In genomic region chr1:114746450-114747121, GRCh38 we compare ENCODE assay signal across 19 cellular contexts. TPM values are rescaled to one million over a fixed set of nuclear protein-coding genes. Genes with fewer than 3 reads are reported as not detected.
DNase-seq lines count a peak whose midpoint lies in the region; ATAC-seq, FAIRE-seq and TF ChIP-seq lines count a peak whose summit lies in the region.
"Had no signal": no experiment of that assay in that cellular context is flagged by ENCODE, and none has a peak within 500 bp of the region (broad histone marks: within the 10 kb centered on the region; RNA-seq: fewer than 3 reads in every experiment).

No MANE protein-coding gene starts in this region.

- no peaks in the 10 kb centered on the region for H3K9me2 ChIP-seq in Loucy (replicated peaks; ENCODE audit: low read depth, low read length)

- no peak for ATAC-seq in K562
- no peak for ATAC-seq in stimulated activated memory B cell treated with anti-CD40 and anti-IgM and Interleukin-4, amounts not matched to agents 10 μg/mL and 1 μg/mL and 100 μg/mL, for 72 hours
- ATAC-seq: heart left ventricle; HepG2; left lobe of liver; naive thymus-derived CD8-positive, alpha-beta T cell; sciatic nerve had no signal

- H4K20me1 ChIP-seq in Loucy (ENCODE audit: insufficient read depth, low read length, poor library complexity, severe bottlenecking) (peaks cover 100% of the 10 kb centered on the region), K562 (replicated peaks; ENCODE audit: control insufficient read depth, insufficient read depth, low read length) (peaks cover 12% of the 10 kb centered on the region)

- BruUV-seq in K562 (replicated peaks; lab: Mats Ljungman, UMichigan): no TSS peak

- H3K27ac ChIP-seq in K562 (ENCODE audit: extremely low read depth, low read depth, low read length) (no peak overlapping the region), coronary artery (no peak overlapping the region)
- H3K27ac ChIP-seq: parathyroid adenoma had no signal

- WGBS in K562 (ENCODE audit: insufficient coverage, low coverage, missing lambda C conversion rate): 94% methylated on average over 6 of the region's 6 CpGs

- FAIRE-seq in K562 (lab: Jason Lieb, UNC): no peak
- FAIRE-seq: endothelial cell of umbilical vein, HepG2 had no signal

- in situ Hi-C loops in K562 (cut with MboI): no loop called here

- TF ChIP-seq CTCF in Loucy (conservative IDR thresholded peaks at IDR 0.05; ENCODE audit: low read length): no peak
- TF ChIP-seq CTCF in K562 (IDR thresholded peaks at IDR 0.05 in 2 of 3, conservative IDR thresholded peaks at IDR 0.05 in 1 of 3; ENCODE audit: insufficient read depth in 2 of 3, low read depth in 1 of 3, low read length in 3 of 3): no peak
- TF ChIP-seq CTCF in coronary artery (IDR thresholded peaks at IDR 0.05): no peak

- peaks cover 51% of the 10 kb centered on the region for H3K4me1 Mint-ChIP-seq in activated naive CD4-positive, alpha-beta T cell treated with anti-CD3 and anti-CD28 coated beads, Interleukin-2, amount 10 ng/mL, durations not matched to agents 7 days and 5 days
- H3K4me1 Mint-ChIP-seq in stimulated activated memory B cell treated with anti-CD40 and anti-IgM and Interleukin-4, amounts not matched to agents 10 μg/mL and 1 μg/mL and 100 μg/mL, for 72 hours: peaks cover 71% of the 10 kb centered on the region
- peaks cover 66% of the 10 kb centered on the region for H3K4me1 Mint-ChIP-seq in activated T-helper 2 cell treated with anti-CD3 and anti-CD28 coated beads, Interferon-gamma antibody, Interleukin-2, Interleukin-4, amounts not matched to agents 10 μg/mL and 5 μg/mL and 100 μg/mL, durations not matched to agents 14 hours and 24 hours and 36 hours (ENCODE audit: low read depth)

- H3K79me2 ChIP-seq in Loucy (ENCODE audit: insufficient read depth, low read length) (peaks cover 100% of the 10 kb centered on the region), K562 (ENCODE audit: control insufficient read depth, insufficient read depth, low read length) (peaks cover 100% of the 10 kb centered on the region)

- H3K36me3 Mint-ChIP-seq in activated naive CD4-positive, alpha-beta T cell treated with anti-CD3 and anti-CD28 coated beads, Interleukin-2, amount 10 ng/mL, durations not matched to agents 7 days and 5 days: peaks cover 57% of the 10 kb centered on the region
- H3K36me3 Mint-ChIP-seq in stimulated activated memory B cell treated with anti-CD40 and anti-IgM and Interleukin-4, amounts not matched to agents 10 μg/mL and 1 μg/mL and 100 μg/mL, for 72 hours: peaks cover 49% of the 10 kb centered on the region
- peaks cover 83% of the 10 kb centered on the region for H3K36me3 Mint-ChIP-seq in activated T-helper 2 cell treated with anti-CD3 and anti-CD28 coated beads, Interferon-gamma antibody, Interleukin-2, Interleukin-4, amounts not matched to agents 10 μg/mL and 5 μg/mL and 100 μg/mL, durations not matched to agents 14 hours and 24 hours and 36 hours (ENCODE audit: low read depth)

- DNase-seq in activated naive CD4-positive, alpha-beta T cell treated with anti-CD3 and anti-CD28 coated beads, Interleukin-2, amount 10 ng/mL, durations not matched to agents 7 days and 5 days: no peak
- no peak for DNase-seq in activated naive CD4-positive, alpha-beta T cell treated with anti-CD3 and anti-CD28 coated beads, Interleukin-2, amount 50 U/mL, for 16 hours
- DNase-seq in K562 (ENCODE audit: extremely low read depth in 1 of 4, low spot score in 3 of 4): no peak
- DNase-seq in coronary artery (ENCODE audit: low spot score): no peak
- no peak for DNase-seq in activated T-helper 2 cell treated with anti-CD3 and anti-CD28 coated beads, Interferon-gamma antibody, Interleukin-2, Interleukin-4, amounts not matched to agents 10 μg/mL and 5 μg/mL and 100 μg/mL, durations not matched to agents 14 hours and 24 hours and 36 hours (ENCODE audit: low spot score)
- DNase-seq in NCI-H2029 treated with DMSO at 0.1 percent for 48 hours (lab: John Stamatoyannopoulos, UW): no peak
- DNase-seq: adrenal gland; DMS79; H9; heart left ventricle; naive thymus-derived CD8-positive, alpha-beta T cell; NCI-H510A treated with DMSO at 0.1 percent for 48 hours had no signal

- H3K9me1 ChIP-seq in K562 (ENCODE audit: control insufficient read depth, insufficient read depth, low read length): no peaks in the 10 kb centered on the region

- H3K4me1 ChIP-seq in Loucy (ENCODE audit: insufficient read depth, low read length, poor library complexity, severe bottlenecking) (peaks cover 29% of the 10 kb centered on the region), K562 (replicated peaks in 1 of 2; ENCODE audit: control insufficient read depth in 2 of 2, insufficient read depth in 2 of 2, low read length in 2 of 2) (no peaks in the 10 kb centered on the region)

- H3K27ac Mint-ChIP-seq in activated naive CD4-positive, alpha-beta T cell treated with anti-CD3 and anti-CD28 coated beads, Interleukin-2, amount 10 ng/mL, durations not matched to agents 7 days and 5 days: peak overlapping the region; percentile 19
- H3K27ac Mint-ChIP-seq in stimulated activated memory B cell treated with anti-CD40 and anti-IgM and Interleukin-4, amounts not matched to agents 10 μg/mL and 1 μg/mL and 100 μg/mL, for 72 hours: peak overlapping the region; percentile 37
- no peak overlapping the region for H3K27ac Mint-ChIP-seq in activated T-helper 2 cell treated with anti-CD3 and anti-CD28 coated beads, Interferon-gamma antibody, Interleukin-2, Interleukin-4, amounts not matched to agents 10 μg/mL and 5 μg/mL and 100 μg/mL, durations not matched to agents 14 hours and 24 hours and 36 hours

- H3K9ac ChIP-seq in Loucy (ENCODE audit: low read depth, low read length, poor library complexity, severe bottlenecking) (no peak overlapping the region), K562 (ENCODE audit: insufficient read depth in 1 of 2, low read depth in 2 of 2, low read length in 2 of 2) (no peak overlapping the region)
- H3K9ac ChIP-seq: parathyroid adenoma had no signal

- H3F3A ChIP-seq in Loucy (ENCODE audit: low read depth): no peaks in the 10 kb centered on the region

- no peak overlapping the region for H3K4me3 Mint-ChIP-seq in activated naive CD4-positive, alpha-beta T cell treated with anti-CD3 and anti-CD28 coated beads, Interleukin-2, amount 10 ng/mL, durations not matched to agents 7 days and 5 days
- no peak overlapping the region for H3K4me3 Mint-ChIP-seq in stimulated activated memory B cell treated with anti-CD40 and anti-IgM and Interleukin-4, amounts not matched to agents 10 μg/mL and 1 μg/mL and 100 μg/mL, for 72 hours
- H3K4me3 Mint-ChIP-seq in activated T-helper 2 cell treated with anti-CD3 and anti-CD28 coated beads, Interferon-gamma antibody, Interleukin-2, Interleukin-4, amounts not matched to agents 10 μg/mL and 5 μg/mL and 100 μg/mL, durations not matched to agents 14 hours and 24 hours and 36 hours (ENCODE audit: low read depth): no peak overlapping the region
- H3K4me3 Mint-ChIP-seq: H9 had no signal

- H3K4me3 ChIP-seq in Loucy (ENCODE audit: low read length, poor library complexity, severe bottlenecking) (no peak overlapping the region), K562 (no peak overlapping the region), coronary artery (no peak overlapping the region)
- H3K4me3 ChIP-seq: adrenal gland, heart left ventricle had no signal

- H3K4me2 ChIP-seq in Loucy (ENCODE audit: low read depth, low read length, poor library complexity, severe bottlenecking): peak overlapping the region; percentile 47
- no peak overlapping the region for H3K4me2 ChIP-seq in K562 (ENCODE audit: insufficient read depth, low read length)

- POLR2A ChIA-PET in K562 (lab: Yijun Ruan, JAX): interaction anchor here (0.5 to 1.5 kb wide), 3 partner anchors 13 to 223 kb away, joined by 3 to 6 read pairs (median 4); no protein-coding TSS in a partner anchor

- no peak for TF ChIP-seq RAD21 in K562 (CRISPR knock-in tag; conservative IDR thresholded peaks at IDR 0.05 in 1 of 2, IDR thresholded peaks at IDR 0.05 in 1 of 2)

- no peaks in the 10 kb centered on the region for H3K9me3 ChIP-seq in Loucy (ENCODE audit: insufficient read depth, low read depth, low read length)
- no peaks in the 10 kb centered on the region for H3K9me3 ChIP-seq in K562 (replicated peaks; ENCODE audit: control insufficient read depth, insufficient read depth, low read depth, low read length)
- H3K9me3 ChIP-seq: adrenal gland, heart left ventricle had no signal

- no peaks in the 10 kb centered on the region for H3K9me3 Mint-ChIP-seq in activated naive CD4-positive, alpha-beta T cell treated with anti-CD3 and anti-CD28 coated beads, Interleukin-2, amount 10 ng/mL, durations not matched to agents 7 days and 5 days
- no peaks in the 10 kb centered on the region for H3K9me3 Mint-ChIP-seq in stimulated activated memory B cell treated with anti-CD40 and anti-IgM and Interleukin-4, amounts not matched to agents 10 μg/mL and 1 μg/mL and 100 μg/mL, for 72 hours
- no peaks in the 10 kb centered on the region for H3K9me3 Mint-ChIP-seq in activated T-helper 2 cell treated with anti-CD3 and anti-CD28 coated beads, Interferon-gamma antibody, Interleukin-2, Interleukin-4, amounts not matched to agents 10 μg/mL and 5 μg/mL and 100 μg/mL, durations not matched to agents 14 hours and 24 hours and 36 hours
- H3K9me3 Mint-ChIP-seq: H9; naive thymus-derived CD8-positive, alpha-beta T cell had no signal

- H2AFZ ChIP-seq in Loucy (ENCODE audit: low read length): no peak overlapping the region
- no peak overlapping the region for H2AFZ ChIP-seq in K562 (ENCODE audit: low read depth, low read length)
- H2AFZ ChIP-seq: parathyroid adenoma had no signal

- TF ChIP-seq EP300 in K562 (IDR thresholded peaks at IDR 0.05; ENCODE audit: low read length): no peak

- H3K27me3 Mint-ChIP-seq in activated naive CD4-positive, alpha-beta T cell treated with anti-CD3 and anti-CD28 coated beads, Interleukin-2, amount 10 ng/mL, durations not matched to agents 7 days and 5 days: no peaks in the 10 kb centered on the region
- no peaks in the 10 kb centered on the region for H3K27me3 Mint-ChIP-seq in stimulated activated memory B cell treated with anti-CD40 and anti-IgM and Interleukin-4, amounts not matched to agents 10 μg/mL and 1 μg/mL and 100 μg/mL, for 72 hours
- no peaks in the 10 kb centered on the region for H3K27me3 Mint-ChIP-seq in activated T-helper 2 cell treated with anti-CD3 and anti-CD28 coated beads, Interferon-gamma antibody, Interleukin-2, Interleukin-4, amounts not matched to agents 10 μg/mL and 5 μg/mL and 100 μg/mL, durations not matched to agents 14 hours and 24 hours and 36 hours (ENCODE audit: low read depth)
- H3K27me3 Mint-ChIP-seq: naive thymus-derived CD8-positive, alpha-beta T cell had no signal

- H3K27me3 ChIP-seq in Loucy (ENCODE audit: insufficient read depth, low read length, poor library complexity, severe bottlenecking) (no peaks in the 10 kb centered on the region), K562 (ENCODE audit: control insufficient read depth in 2 of 2, insufficient read depth in 2 of 2, low read length in 2 of 2) (no peaks in the 10 kb centered on the region)
- H3K27me3 ChIP-seq: adrenal gland, heart left ventricle had no signal

- CTCF ChIA-PET in activated naive CD4-positive, alpha-beta T cell treated with anti-CD3 and anti-CD28 coated beads, Interleukin-2, amount 10 ng/mL, durations not matched to agents 7 days and 5 days (lab: Charles Lee): interaction anchor here (0.7 kb wide), 1 partner anchor 9 kb away, joined by 3 read pairs; no protein-coding TSS in a partner anchor
- CTCF ChIA-PET in K562 (lab: Yijun Ruan, JAX; ENCODE audit: low intra/inter-chr PET ratio): no interaction called here

- intact Hi-C loops in K562 (cut with micrococcal nuclease): no loop called here
- intact Hi-C loops in activated T-helper 2 cell treated with anti-CD3 and anti-CD28 coated beads, Interferon-gamma antibody, Interleukin-2, Interleukin-4, amounts not matched to agents 10 μg/mL and 5 μg/mL and 100 μg/mL, durations not matched to agents 14 hours and 24 hours and 36 hours (cut with micrococcal nuclease): loop anchor here (1.0 kb wide), 1 partner anchor 10 kb away; no protein-coding TSS in a partner anchor

- TF ChIP-seq POLR2A in K562 (conservative IDR thresholded peaks at IDR 0.05): no peak

- peaks cover 90% of the 10 kb centered on the region for H3K36me3 ChIP-seq in Loucy (ENCODE audit: insufficient read depth, low read length)
- H3K36me3 ChIP-seq in K562 (ENCODE audit: control insufficient read depth, insufficient read depth, low read length): peaks cover 97% of the 10 kb centered on the region

RNA-seq across cellular contexts. Expression of gene CSDE1, which starts 11.2 kb away (rescaled TPM):
- total RNA-seq in K562 (2011; cell fraction: chromatin; rRNA removed; ENCODE audit: low replicate concordance): 115 and 267 TPM in 2 replicates
- 68.3 and 72.0 TPM in 2 replicates for total RNA-seq in K562 (2011; cell fraction: nucleolus; rRNA removed)
- 119 and 159 TPM in 2 replicates for total RNA-seq in K562 (2011; cell fraction: nucleoplasm; rRNA removed)
- total RNA-seq in K562 (2014; rRNA removed): 403 and 417 TPM in 2 replicates
- 491 and 540 TPM in 2 replicates for total RNA-seq in K562 (2014; rRNA removed; fragmentation: Illumina TruSeq; extraction: Trizol)
- total RNA-seq in K562 (2015; rRNA removed; fragmentation: Illumina TruSeq; extraction: Trizol): 489 and 519 TPM in 2 replicates
- 490 and 538 TPM in 2 replicates for total RNA-seq in K562 (2021)
- polyA plus RNA-seq in K562 (2011; rRNA removed): 293 and 344 TPM in 2 replicates
- 77.3 and 177 TPM in 2 replicates for polyA plus RNA-seq in K562 (2011; cell fraction: cytosol; rRNA removed)
- polyA plus RNA-seq in K562 (2011; cell fraction: nucleus; rRNA removed): 163 and 234 TPM in 2 replicates
- 294 and 854 TPM in 2 replicates for polyA plus RNA-seq in K562 (2012)
- polyA plus RNA-seq in K562 (2014; fragmentation: Illumina TruSeq; extraction: Trizol): 404 and 453 TPM in 2 replicates
- 100 to 1,000 TPM; 174 to 365 TPM for polyA plus RNA-seq in K562 (2014; fragmentation: Nextera tagmentation; extraction: Ambion mirVana)
- 250 and 262 TPM in 2 replicates for polyA plus RNA-seq in K562 (2014; rRNA removed)
- 1,116 and 1,163 TPM in 2 replicates for polyA minus RNA-seq in K562 (2011; rRNA and poly(A)+ RNA removed)
- polyA minus RNA-seq in K562 (2011; cell fraction: cytosol; rRNA and poly(A)+ RNA removed): 213 and 256 TPM in 2 replicates
- 82.3 and 182 TPM in 2 replicates for polyA minus RNA-seq in K562 (2011; cell fraction: nucleus; rRNA and poly(A)+ RNA removed)
- 411 and 414 TPM in 2 replicates for total RNA-seq in activated T-helper 2 cell treated with anti-CD3 and anti-CD28 coated beads, Interferon-gamma antibody, Interleukin-2, Interleukin-4, amounts not matched to agents 10 μg/mL and 5 μg/mL and 100 μg/mL, durations not matched to agents 14 hours and 24 hours and 36 hours

RNA-seq across cellular contexts. Expression of gene NRAS, which starts 30.0 kb away (rescaled TPM):
- 6.6 and 16.1 TPM in 2 replicates for total RNA-seq in K562 (2011; cell fraction: chromatin; rRNA removed; ENCODE audit: low replicate concordance)
- total RNA-seq in K562 (2011; cell fraction: nucleolus; rRNA removed): 6.3 and 6.6 TPM in 2 replicates
- 13.1 and 23.9 TPM in 2 replicates for total RNA-seq in K562 (2011; cell fraction: nucleoplasm; rRNA removed)
- 48.8 and 54.0 TPM in 2 replicates for total RNA-seq in K562 (2014; rRNA removed)
- total RNA-seq in K562 (2014; rRNA removed; fragmentation: Illumina TruSeq; extraction: Trizol): 94.5 and 107 TPM in 2 replicates
- 75.7 and 84.1 TPM in 2 replicates for total RNA-seq in K562 (2015; rRNA removed; fragmentation: Illumina TruSeq; extraction: Trizol)
- total RNA-seq in K562 (2021): 60.3 and 60.6 TPM in 2 replicates
- 56.1 and 76.7 TPM in 2 replicates for polyA plus RNA-seq in K562 (2011; rRNA removed)
- polyA plus RNA-seq in K562 (2011; cell fraction: cytosol; rRNA removed): 18.1 and 33.5 TPM in 2 replicates
- polyA plus RNA-seq in K562 (2011; cell fraction: nucleus; rRNA removed): 7.7 and 9.0 TPM in 2 replicates
- 43.0 and 46.9 TPM in 2 replicates for polyA plus RNA-seq in K562 (2012)
- 64.2 and 75.4 TPM in 2 replicates for polyA plus RNA-seq in K562 (2014; fragmentation: Illumina TruSeq; extraction: Trizol)
- 10 to 100 TPM; 58.2 to 79.7 TPM for polyA plus RNA-seq in K562 (2014; fragmentation: Nextera tagmentation; extraction: Ambion mirVana)
- 40.7 and 49.0 TPM in 2 replicates for polyA plus RNA-seq in K562 (2014; rRNA removed)
- 132 and 140 TPM in 2 replicates for polyA minus RNA-seq in K562 (2011; rRNA and poly(A)+ RNA removed)
- 35.5 and 51.2 TPM in 2 replicates for polyA minus RNA-seq in K562 (2011; cell fraction: cytosol; rRNA and poly(A)+ RNA removed)
- 7.1 and 13.3 TPM in 2 replicates for polyA minus RNA-seq in K562 (2011; cell fraction: nucleus; rRNA and poly(A)+ RNA removed)
- total RNA-seq in activated T-helper 2 cell treated with anti-CD3 and anti-CD28 coated beads, Interferon-gamma antibody, Interleukin-2, Interleukin-4, amounts not matched to agents 10 μg/mL and 5 μg/mL and 100 μg/mL, durations not matched to agents 14 hours and 24 hours and 36 hours: 63.3 and 64.5 TPM in 2 replicates

RNA-seq across cellular contexts. Expression of gene SIKE1, which starts 33.9 kb away (rescaled TPM):
- total RNA-seq in K562 (2011; cell fraction: chromatin; rRNA removed; ENCODE audit: low replicate concordance): 33.9 and 50.7 TPM in 2 replicates
- 36.4 and 47.5 TPM in 2 replicates for total RNA-seq in K562 (2011; cell fraction: nucleolus; rRNA removed)
- total RNA-seq in K562 (2011; cell fraction: nucleoplasm; rRNA removed): 41.2 and 48.9 TPM in 2 replicates
- 144 and 145 TPM in 2 replicates for total RNA-seq in K562 (2014; rRNA removed)
- total RNA-seq in K562 (2014; rRNA removed; fragmentation: Illumina TruSeq; extraction: Trizol): 80.2 and 84.5 TPM in 2 replicates
- total RNA-seq in K562 (2015; rRNA removed; fragmentation: Illumina TruSeq; extraction: Trizol): 63.6 and 67.4 TPM in 2 replicates
- 76.3 and 80.8 TPM in 2 replicates for total RNA-seq in K562 (2021)
- polyA plus RNA-seq in K562 (2011; rRNA removed): 91.1 and 98.0 TPM in 2 replicates
- polyA plus RNA-seq in K562 (2011; cell fraction: cytosol; rRNA removed): 44.0 and 50.8 TPM in 2 replicates
- polyA plus RNA-seq in K562 (2011; cell fraction: nucleus; rRNA removed): 47.8 and 51.2 TPM in 2 replicates
- polyA plus RNA-seq in K562 (2012): 34.4 and 70.7 TPM in 2 replicates
- 45.9 and 56.3 TPM in 2 replicates for polyA plus RNA-seq in K562 (2014; fragmentation: Illumina TruSeq; extraction: Trizol)
- 10 to 100 TPM; 21.8 to 31.4 TPM for polyA plus RNA-seq in K562 (2014; fragmentation: Nextera tagmentation; extraction: Ambion mirVana)
- 103 TPM in 2 replicates for polyA plus RNA-seq in K562 (2014; rRNA removed)
- polyA minus RNA-seq in K562 (2011; rRNA and poly(A)+ RNA removed): 112 and 117 TPM in 2 replicates
- 33.7 and 49.5 TPM in 2 replicates for polyA minus RNA-seq in K562 (2011; cell fraction: cytosol; rRNA and poly(A)+ RNA removed)
- 52.5 and 60.4 TPM in 2 replicates for polyA minus RNA-seq in K562 (2011; cell fraction: nucleus; rRNA and poly(A)+ RNA removed)
- total RNA-seq in activated T-helper 2 cell treated with anti-CD3 and anti-CD28 coated beads, Interferon-gamma antibody, Interleukin-2, Interleukin-4, amounts not matched to agents 10 μg/mL and 5 μg/mL and 100 μg/mL, durations not matched to agents 14 hours and 24 hours and 36 hours: 57.6 and 64.2 TPM in 2 replicates

RNA-seq across cellular contexts. Expression of gene AMPD1, which starts 51.2 kb away (rescaled TPM):
- total RNA-seq in K562 (2011; cell fraction: chromatin; rRNA removed; ENCODE audit: low replicate concordance): 0.63 TPM in 1 of 2 replicates, not detected in the other
- total RNA-seq in K562 (2011; cell fraction: nucleolus; rRNA removed): not detected in 2 replicates
- total RNA-seq in K562 (2011; cell fraction: nucleoplasm; rRNA removed): not detected in 2 replicates
- total RNA-seq in K562 (2014; rRNA removed) (not detected in 2 replicates), K562 (2014; rRNA removed; fragmentation: Illumina TruSeq; extraction: Trizol) (not detected in 2 replicates), K562 (2015; rRNA removed; fragmentation: Illumina TruSeq; extraction: Trizol) (not detected in 2 replicates), K562 (2021) (not detected in 2 replicates)
- polyA plus RNA-seq in K562 (2011; rRNA removed) (0.04 and 0.08 TPM in 2 replicates), K562 (2014; fragmentation: Illumina TruSeq; extraction: Trizol) (not detected in 2 replicates), K562 (2014; fragmentation: Nextera tagmentation; extraction: Ambion mirVana) (not detected), K562 (2014; rRNA removed) (0.17 TPM in 1 of 2 replicates, not detected in the other)
- polyA plus RNA-seq in K562 (2011; cell fraction: cytosol; rRNA removed): 0.04 TPM in 1 of 2 replicates, not detected in the other
- polyA plus RNA-seq in K562 (2011; cell fraction: nucleus; rRNA removed): 0.04 TPM in 1 of 2 replicates, not detected in the other
- not detected in 2 replicates for polyA plus RNA-seq in K562 (2012)
- polyA minus RNA-seq in K562 (2011; rRNA and poly(A)+ RNA removed): not detected in 2 replicates
- polyA minus RNA-seq in K562 (2011; cell fraction: cytosol; rRNA and poly(A)+ RNA removed): not detected in 2 replicates
- polyA minus RNA-seq in K562 (2011; cell fraction: nucleus; rRNA and poly(A)+ RNA removed): not detected in 2 replicates
- total RNA-seq in activated T-helper 2 cell treated with anti-CD3 and anti-CD28 coated beads, Interferon-gamma antibody, Interleukin-2, Interleukin-4, amounts not matched to agents 10 μg/mL and 5 μg/mL and 100 μg/mL, durations not matched to agents 14 hours and 24 hours and 36 hours: not detected in 2 replicates
- total RNA-seq: adrenal gland; endothelial cell of umbilical vein; H9; heart left ventricle; HepG2; left lobe of liver; naive thymus-derived CD8-positive, alpha-beta T cell; sciatic nerve had no signal
- polyA plus RNA-seq: endothelial cell of umbilical vein; heart left ventricle; HepG2; naive thymus-derived CD8-positive, alpha-beta T cell had no signal
